Comparison of ENCODE assay signal across 20 cellular contexts in genomic region chr6:45496085-45496433, GRCh38.
DNase-seq lines count a peak whose midpoint lies in the region; ATAC-seq and TF ChIP-seq lines count a peak whose summit lies in the region.
"Had no signal": no experiment of that assay in that cellular context is flagged by ENCODE, and none has a peak within 500 bp of the region (broad histone marks: within the 10 kb centered on the region; RNA-seq: fewer than 3 reads in every experiment).

No MANE protein-coding gene starts in this region.

- intact Hi-C loops in activated CD4-positive, alpha-beta T cell treated with anti-CD3 and anti-CD28 coated beads for 36 hours (cut with DNase I, micrococcal nuclease): no loop called here
- intact Hi-C loops in CD14-positive monocyte (cut with micrococcal nuclease): loop anchor here in 1 of 2 donors (5.0 kb wide), 1 partner anchor 74 kb away; no protein-coding TSS in a partner anchor

- peaks cover 45% of the 10 kb centered on the region for H3K36me3 Mint-ChIP-seq in activated CD4-positive, alpha-beta T cell treated with anti-CD3 and anti-CD28 coated beads for 36 hours (ENCODE audit: low read depth)
- H3K36me3 Mint-ChIP-seq in CD14-positive monocyte: peaks cover 20 to 38% of the 10 kb centered on the region in 2 donors
- peaks cover 11% of the 10 kb centered on the region for H3K36me3 Mint-ChIP-seq in T-helper 17 cell (ENCODE audit: low read depth)
- peaks cover 7% of the 10 kb centered on the region for H3K36me3 Mint-ChIP-seq in central memory CD8-positive, alpha-beta T cell (ENCODE audit: insufficient read depth)

- POLR2A ChIA-PET in activated CD4-positive, alpha-beta T cell treated with anti-CD3 and anti-CD28 coated beads for 36 hours (lab: Charles Lee): no interaction called here

- peaks cover 43% of the 10 kb centered on the region for H3K4me1 Mint-ChIP-seq in activated CD4-positive, alpha-beta T cell treated with anti-CD3 and anti-CD28 coated beads for 36 hours
- H3K4me1 Mint-ChIP-seq in CD14-positive monocyte (peaks cover 38% of the 10 kb centered on the region), T-helper 17 cell (peaks cover 48% of the 10 kb centered on the region)
- peaks cover 36% of the 10 kb centered on the region for H3K4me1 Mint-ChIP-seq in central memory CD8-positive, alpha-beta T cell

- no peaks in the 10 kb centered on the region for H3K9me3 ChIP-seq in T-helper 17 cell (ENCODE audit: control insufficient read depth, low read length, poor library complexity, severe bottlenecking)
- H3K9me3 ChIP-seq: breast epithelium, MG63 had no signal

- H3K27me3 Mint-ChIP-seq in activated CD4-positive, alpha-beta T cell treated with anti-CD3 and anti-CD28 coated beads for 36 hours: no peaks in the 10 kb centered on the region
- H3K27me3 Mint-ChIP-seq in CD14-positive monocyte (ENCODE audit: low read depth in 3 of 3) (peaks cover 0 to 2% (median 0%) of the 10 kb centered on the region in 3 donors), T-helper 17 cell (no peaks in the 10 kb centered on the region)
- H3K27me3 Mint-ChIP-seq in central memory CD8-positive, alpha-beta T cell: no peaks in the 10 kb centered on the region

- DNase-seq in activated CD4-positive, alpha-beta T cell treated with anti-CD3 and anti-CD28 coated beads for 36 hours: no peak
- DNase-seq in activated CD4-positive, alpha-beta T cell treated with anti-CD3 and anti-CD28 coated beads, Interleukin-2, amount 50 U/mL, for 48 hours: no peak
- DNase-seq in CD14-positive monocyte (ENCODE audit: low spot score) (no peak), T-helper 17 cell (no peak), NCI-H526 (lab: John Stamatoyannopoulos, UW) (no peak), amniotic stem cell (lab: John Stamatoyannopoulos, UW) (no peak)
- DNase-seq in central memory CD8-positive, alpha-beta T cell (ENCODE audit: low spot score in 2 of 2): no peak
- DNase-seq: cortex of kidney; glutamatergic neuron; mammary epithelial cell; MG63; NCI-H1417; NCI-H446; NK-92 treated with Interleukin-12 subunit alpha and Interleukin-12 subunit beta, amount 100 ng/mL, for 24 hours; SHP77 treated with DMSO at 0.1 percent for 48 hours; stimulated activated CD4-positive, alpha-beta T cell treated with anti-CD3 and anti-CD28 coated beads, Interleukin-12 subunit alpha, Interleukin-12 subunit beta, amount 100 ng/mL, for 4 hours; stimulated activated CD4-positive, alpha-beta T cell treated with anti-CD3 and anti-CD28 coated beads, Interleukin-4, amount 100 ng/mL, for 4 hours; SW 1271 had no signal

- CTCF ChIA-PET in activated CD4-positive, alpha-beta T cell treated with anti-CD3 and anti-CD28 coated beads for 36 hours (lab: Charles Lee): interaction anchor here (0.6 to 1.1 kb wide), 5 partner anchors 10 to 901 kb away, joined by 3 to 4 read pairs (median 3); no protein-coding TSS in a partner anchor

- ATAC-seq in activated CD4-positive, alpha-beta T cell treated with anti-CD3 and anti-CD28 coated beads for 36 hours: no peak
- ATAC-seq in T-helper 17 cell (no peak), GM19455 (IDR thresholded peaks at IDR 0.05; ENCODE audit: unreplicated experiment) (no peak)
- peak; percentile 74 for ATAC-seq in central memory CD8-positive, alpha-beta T cell (replicated peaks; ENCODE audit: extremely low read depth, poor library complexity, severe bottlenecking)

- peaks cover 2% of the 10 kb centered on the region for H3K9me3 Mint-ChIP-seq in activated CD4-positive, alpha-beta T cell treated with anti-CD3 and anti-CD28 coated beads for 36 hours (ENCODE audit: low read depth)
- no peaks in the 10 kb centered on the region for H3K9me3 Mint-ChIP-seq in CD14-positive monocyte
- no peaks in the 10 kb centered on the region for H3K9me3 Mint-ChIP-seq in central memory CD8-positive, alpha-beta T cell

- no peak overlapping the region for H3K4me3 Mint-ChIP-seq in activated CD4-positive, alpha-beta T cell treated with anti-CD3 and anti-CD28 coated beads for 36 hours
- H3K4me3 Mint-ChIP-seq in CD14-positive monocyte (peak overlapping the region; percentile 4 to 78), T-helper 17 cell (peak overlapping the region; percentile 81)
- peak overlapping the region; percentile 27 for H3K4me3 Mint-ChIP-seq in central memory CD8-positive, alpha-beta T cell

- TF ChIP-seq CTCF in CD14-positive monocyte (IDR thresholded peaks at IDR 0.05): no peak

- H3K27ac Mint-ChIP-seq in activated CD4-positive, alpha-beta T cell treated with anti-CD3 and anti-CD28 coated beads for 36 hours: peak overlapping the region; percentile 20
- peak overlapping the region; percentile 68 to 92 (median 88) for H3K27ac Mint-ChIP-seq in CD14-positive monocyte
- peak overlapping the region; percentile 96 for H3K27ac Mint-ChIP-seq in T-helper 17 cell
- H3K27ac Mint-ChIP-seq in central memory CD8-positive, alpha-beta T cell (ENCODE audit: low read depth): peak overlapping the region; percentile 13

Comparison
In these comparisons a context has a peak if more than half of its experiments do, and no peak if none do; other contexts are left out.
1. H3K27ac Mint-ChIP-seq: peak in every context shown above with its lines; median percentile 96 in T-helper 17 cell; 88 in CD14-positive monocyte; 20 in activated CD4-positive, alpha-beta T cell treated with anti-CD3 and anti-CD28 coated beads for 36 hours; 13 in central memory CD8-positive, alpha-beta T cell.